ENCODE assay signal across 21 cellular contexts in genomic region chr17:80009391-80010282, GRCh38. TPM values are rescaled to one million over a fixed set of nuclear protein-coding genes. Genes with fewer than 3 reads are reported as not detected.
"Had no signal": no experiment of that assay in that cellular context is flagged by ENCODE, and none has a peak within 500 bp of the region (broad histone marks: within the 10 kb centered on the region; RNA-seq: fewer than 3 reads in every experiment).

No MANE protein-coding gene starts in this region.

- H3K27me3 ChIP-seq: esophagus squamous epithelium, pancreas, tibial nerve had no signal

- H3K27ac ChIP-seq: esophagus squamous epithelium, pancreas had no signal

- H3K27me3 Mint-ChIP-seq: activated CD4-positive, alpha-beta memory T cell treated with anti-CD3 and anti-CD28 coated beads for 36 hours; activated naive CD4-positive, alpha-beta T cell treated with anti-CD3 and anti-CD28 coated beads, Interleukin-2, amount 50 U/mL, for 24 hours; activated naive CD8-positive, alpha-beta T cell treated with anti-CD3 and anti-CD28 coated beads, Interleukin-2, amount 50 U/mL, for 24 hours had no signal

- H3K9me3 ChIP-seq: esophagus squamous epithelium, mucosa of descending colon, pancreas, prostate gland, tibial nerve had no signal

- H3K9me3 Mint-ChIP-seq: activated CD4-positive, alpha-beta memory T cell treated with anti-CD3 and anti-CD28 coated beads for 36 hours; activated CD4-positive, alpha-beta T cell treated with anti-CD3 and anti-CD28 coated beads, Interleukin-2, amount 10 ng/mL, durations not matched to agents 24 days and 14 days; activated naive CD4-positive, alpha-beta T cell treated with anti-CD3 and anti-CD28 coated beads, Interleukin-2, amount 50 U/mL, for 24 hours; activated naive CD8-positive, alpha-beta T cell treated with anti-CD3 and anti-CD28 coated beads, Interleukin-2, amount 50 U/mL, for 24 hours; activated T-helper 1 cell treated with anti-CD3 and anti-CD28 coated beads, Interleukin-12 subunit alpha, Interleukin-12 subunit beta, Interleukin-2, Interleukin-4 antibody, amounts not matched to agents 30 ng/mL and 10 ng/mL and 1 ng/mL, durations not matched to agents 14 hours and 24 hours and 36 hours had no signal

- H3K36me3 Mint-ChIP-seq: activated CD4-positive, alpha-beta memory T cell treated with anti-CD3 and anti-CD28 coated beads for 36 hours; activated naive CD4-positive, alpha-beta T cell treated with anti-CD3 and anti-CD28 coated beads, Interleukin-2, amount 50 U/mL, for 24 hours had no signal

- ATAC-seq: activated naive CD8-positive, alpha-beta T cell treated with anti-CD3 and anti-CD28 coated beads, Interleukin-2, amount 50 U/mL, for 24 hours had no signal

- H3K4me3 Mint-ChIP-seq: activated CD4-positive, alpha-beta memory T cell treated with anti-CD3 and anti-CD28 coated beads for 36 hours; activated CD4-positive, alpha-beta T cell treated with anti-CD3 and anti-CD28 coated beads, Interleukin-2, amount 10 ng/mL, durations not matched to agents 24 days and 14 days; activated naive CD4-positive, alpha-beta T cell treated with anti-CD3 and anti-CD28 coated beads, Interleukin-2, amount 50 U/mL, for 24 hours; activated naive CD8-positive, alpha-beta T cell treated with anti-CD3 and anti-CD28 coated beads, Interleukin-2, amount 50 U/mL, for 24 hours; activated T-helper 1 cell treated with anti-CD3 and anti-CD28 coated beads, Interleukin-12 subunit alpha, Interleukin-12 subunit beta, Interleukin-2, Interleukin-4 antibody, amounts not matched to agents 30 ng/mL and 10 ng/mL and 1 ng/mL, durations not matched to agents 14 hours and 24 hours and 36 hours; nephron progenitor cell had no signal

- DNase-seq: activated CD4-positive, alpha-beta memory T cell treated with anti-CD3 and anti-CD28 coated beads for 36 hours; activated CD4-positive, alpha-beta T cell treated with anti-CD3 and anti-CD28 coated beads, Interleukin-2, amount 10 ng/mL, durations not matched to agents 24 days and 14 days; activated CD4-positive, CD25-positive, alpha-beta regulatory T cell treated with anti-CD3 and anti-CD28 coated beads, Interleukin-2, amount 50 U/mL, for 72 hours; activated CD8-positive, alpha-beta memory T cell treated with anti-CD3 and anti-CD28 coated beads, Interleukin-2, amount 50 U/mL, for 4 hours; activated gamma-delta T cell treated with Interleukin-2 at 50 U/mL for 16 hours; activated naive CD8-positive, alpha-beta T cell treated with anti-CD3 and anti-CD28 coated beads, Interleukin-2, amount 50 U/mL, for 24 hours; activated T-cell treated with anti-CD3 and anti-CD28 coated beads, Interleukin-2, amount 50 U/mL, for 1 hour; amygdala; caudate nucleus; esophagus squamous epithelium; nephron progenitor cell; stimulated activated CD4-positive, alpha-beta T cell treated with anti-CD3 and anti-CD28 coated beads, Interleukin-2, amount 100 ng/mL, for 48 hours; stimulated activated naive CD4-positive, alpha-beta T cell treated with Interleukin-2 at 50 U/mL for 16 hours; T-helper 9 cell had no signal

- H3K27ac Mint-ChIP-seq: activated CD4-positive, alpha-beta memory T cell treated with anti-CD3 and anti-CD28 coated beads for 36 hours; activated CD4-positive, alpha-beta T cell treated with anti-CD3 and anti-CD28 coated beads, Interleukin-2, amount 10 ng/mL, durations not matched to agents 24 days and 14 days; activated naive CD4-positive, alpha-beta T cell treated with anti-CD3 and anti-CD28 coated beads, Interleukin-2, amount 50 U/mL, for 24 hours; activated naive CD8-positive, alpha-beta T cell treated with anti-CD3 and anti-CD28 coated beads, Interleukin-2, amount 50 U/mL, for 24 hours; activated T-helper 1 cell treated with anti-CD3 and anti-CD28 coated beads, Interleukin-12 subunit alpha, Interleukin-12 subunit beta, Interleukin-2, Interleukin-4 antibody, amounts not matched to agents 30 ng/mL and 10 ng/mL and 1 ng/mL, durations not matched to agents 14 hours and 24 hours and 36 hours; nephron progenitor cell had no signal

- H3K4me3 ChIP-seq: esophagus squamous epithelium, mucosa of descending colon, pancreas, prostate gland, tibial nerve had no signal

RNA-seq across cellular contexts. Expression of gene CCDC40, which starts 26.8 kb away (rescaled TPM):
- total RNA-seq: T-helper 1 cell treated with Interleukin-12 subunit alpha and Interleukin-12 subunit beta and Interleukin-4 antibody, amounts not matched to agents 30 ng/mL and 1 ng/mL, for 36 hours had no signal
